ENCODE assay signal across 9 cellular contexts in genomic region chr6:111566873-111567517, GRCh38. TPM values are rescaled to one million over a fixed set of nuclear protein-coding genes. Genes with fewer than 3 reads are reported as not detected.
DNase-seq lines count a peak whose midpoint lies in the region; ATAC-seq and TF ChIP-seq lines count a peak whose summit lies in the region.
"Had no signal": no experiment of that assay in that cellular context is flagged by ENCODE, and none has a peak within 500 bp of the region (broad histone marks: within the 10 kb centered on the region; RNA-seq: fewer than 3 reads in every experiment).

No MANE protein-coding gene starts in this region.

- WGBS in heart right ventricle, 2 donors, result 17 to 22% methylated on average over 19 of the region's 19 CpGs

- DNase-seq in breast epithelium (ENCODE audit: low spot score in 2 of 2) (peak in 1 of 2 donors; percentile 43), MCF 10A (ENCODE audit: unreplicated experiment) (no peak), T-cell (peak in 2 of 34 experiments; percentile 11 to 18), heart right ventricle (peak in 1 of 2 donors; percentile 52), left lobe of liver (ENCODE audit: low spot score) (no peak)
- no peak for DNase-seq in activated CD4-positive, CD25-positive, alpha-beta regulatory T cell (lab: John Stamatoyannopoulos, UW)

- TF ChIP-seq POLR2A in breast epithelium (IDR thresholded peaks at IDR 0.05), result no peak

- H3K4me1 Mint-ChIP-seq in MCF 10A (ENCODE audit: insufficient read depth, unreplicated experiment) (peaks cover 28% of the 10 kb centered on the region), T-cell (peaks cover 34 to 48% (median 42%) of the 10 kb centered on the region in 3 donors)

- H3K36me3 Mint-ChIP-seq in MCF 10A (ENCODE audit: insufficient read depth, unreplicated experiment), result peaks cover 91% of the 10 kb centered on the region
- H3K36me3 Mint-ChIP-seq in T-cell, result peaks cover 52% of the 10 kb centered on the region

- H3K27ac Mint-ChIP-seq in MCF 10A (ENCODE audit: low read depth, unreplicated experiment) (no peak overlapping the region), T-cell (peak overlapping the region; percentile 93 to 94)

- TF ChIP-seq CTCF in breast epithelium (IDR thresholded peaks at IDR 0.05), result no peak
- no peak for TF ChIP-seq CTCF in MCF 10A (IDR thresholded peaks at IDR 0.05; ENCODE audit: unreplicated experiment)
- no peak for TF ChIP-seq CTCF in heart right ventricle (IDR thresholded peaks at IDR 0.05)

- POLR2A ChIA-PET in MCF 10A (lab: Yijun Ruan, JAX), result interaction anchor here (0.8 kb wide), 1 partner anchor 39 kb away, joined by 3 read pairs; the partner anchor contains the start of gene TRAF3IP2
- POLR2A ChIA-PET in T-cell (lab: Charles Lee), result no interaction called here

- H3K27ac ChIP-seq in breast epithelium, result peak overlapping the region in 1 of 2 donors; percentile 53
- H3K27ac ChIP-seq in heart right ventricle, result peak overlapping the region; percentile 23 to 86 (median 63)
- peak overlapping the region; percentile 71 for H3K27ac ChIP-seq in stomach smooth muscle (ENCODE audit: low read length)

- no TSS peak for BruUV-seq in MCF 10A (replicated peaks; lab: Mats Ljungman, UMichigan)

- ATAC-seq in T-cell (replicated peaks in 1 of 4) (peak; percentile 44 to 67 (median 58)), heart right ventricle (peak in 6 of 8 donors; percentile 23 to 74 (median 56)), HG03565 (IDR thresholded peaks at IDR 0.05; ENCODE audit: unreplicated experiment) (no peak), left lobe of liver (no peak)

- H3K9me3 ChIP-seq in breast epithelium (no peaks in the 10 kb centered on the region), heart right ventricle (no peaks in the 10 kb centered on the region), stomach smooth muscle (ENCODE audit: control insufficient read depth in 2 of 2, low read length in 2 of 2) (no peaks in the 10 kb centered on the region)
- H3K9me3 ChIP-seq: SJSA1 had no signal

- H3K4me3 Mint-ChIP-seq in MCF 10A (ENCODE audit: unreplicated experiment), result no peak overlapping the region
- H3K4me3 Mint-ChIP-seq in T-cell, result peak overlapping the region; percentile 43 to 74 (median 68)

- H3K36me3 ChIP-seq in breast epithelium (no peaks in the 10 kb centered on the region), heart right ventricle (peaks cover 0 to 82% (median 5%) of the 10 kb centered on the region in 9 donors), stomach smooth muscle (ENCODE audit: control insufficient read depth in 2 of 2, insufficient read depth in 2 of 2, low read length in 2 of 2) (peaks cover 9 to 17% of the 10 kb centered on the region in 2 donors)

- intact Hi-C loops in breast epithelium (cut with DNase I; ENCODE audit: low total_unique reads) (no loop called here), MCF 10A (cut with micrococcal nuclease) (no loop called here), heart right ventricle (cut with DNase I) (loop anchor here in 4 of 10 donors (2.0 to 10.0 kb wide), 4 partner anchors 35 to 85 kb away; partner anchors contain the start of genes REV3L (in 3 of the 4) and TRAF3IP2 (in 1 of the 4))

- no peaks in the 10 kb centered on the region for H3K27me3 Mint-ChIP-seq in MCF 10A (ENCODE audit: insufficient read depth, unreplicated experiment)
- no peaks in the 10 kb centered on the region for H3K27me3 Mint-ChIP-seq in T-cell

- CTCF ChIA-PET in MCF 10A (lab: Yijun Ruan, JAX) (no interaction called here), T-cell (lab: Charles Lee) (no interaction called here)

- H3K9me3 Mint-ChIP-seq in MCF 10A (ENCODE audit: unreplicated experiment) (no peaks in the 10 kb centered on the region), T-cell (no peaks in the 10 kb centered on the region)

- H3K4me3 ChIP-seq in breast epithelium (peak overlapping the region in 2 of 3 donors; percentile 3 to 21), heart right ventricle (peak overlapping the region in 8 of 10 donors; percentile 5 to 35 (median 19)), stomach smooth muscle (ENCODE audit: low read length in 2 of 2) (peak overlapping the region; percentile 50 to 60)
- H3K4me3 ChIP-seq: SJSA1 had no signal

- peak overlapping the region; percentile 48 to 58 for H3K9ac ChIP-seq in stomach smooth muscle (ENCODE audit: low read length in 2 of 2)

- H3K27me3 ChIP-seq in breast epithelium, result no peaks in the 10 kb centered on the region
- H3K27me3 ChIP-seq in heart right ventricle, result no peaks in the 10 kb centered on the region
- no peaks in the 10 kb centered on the region for H3K27me3 ChIP-seq in stomach smooth muscle (ENCODE audit: control insufficient read depth in 1 of 2, insufficient read depth in 2 of 2, low read length in 2 of 2)
- H3K27me3 ChIP-seq: SJSA1 had no signal

- H3K4me1 ChIP-seq in breast epithelium, result peaks cover 0 to 9% of the 10 kb centered on the region in 2 donors
- peaks cover 19 to 73% (median 57%) of the 10 kb centered on the region in 9 donors for H3K4me1 ChIP-seq in heart right ventricle
- H3K4me1 ChIP-seq in stomach smooth muscle (ENCODE audit: control insufficient read depth, insufficient read depth, low read length), result peaks cover 42% of the 10 kb centered on the region

RNA-seq across cellular contexts. Expression of gene TRAF3IP2, which starts 38.7 kb away (rescaled TPM):
- total RNA-seq in breast epithelium (10 to 100 TPM; 28.2 to 42.9 (median 41.6) TPM), MCF 10A (2022) (56.8 and 57.9 TPM in 2 replicates), T-cell (10 to 100 TPM; 13.8 to 21.8 (median 20.6) TPM), heart right ventricle (10 to 100 TPM in 8 of 10 donors, 1 to 10 TPM in 2; 9.7 to 18.0 (median 11.8) TPM), left lobe of liver (8.3 TPM)
- polyA plus RNA-seq in heart right ventricle, result 10 to 100 TPM; 12.5 to 19.8 TPM

Comparison
In these comparisons a context has a peak if more than half of its experiments do, and no peak if none do; other contexts are left out.
1. ATAC-seq: peak in T-cell (4 of 4) and heart right ventricle (6 of 8); none in HG03565 (single experiment) and left lobe of liver (single experiment).
2. Peak in every context shown above with its lines, with median percentiles within 50 percentile points of each other: H3K4me3 ChIP-seq.